24 cellular contexts compared by ENCODE assay signal in the genomic region with DNA sequence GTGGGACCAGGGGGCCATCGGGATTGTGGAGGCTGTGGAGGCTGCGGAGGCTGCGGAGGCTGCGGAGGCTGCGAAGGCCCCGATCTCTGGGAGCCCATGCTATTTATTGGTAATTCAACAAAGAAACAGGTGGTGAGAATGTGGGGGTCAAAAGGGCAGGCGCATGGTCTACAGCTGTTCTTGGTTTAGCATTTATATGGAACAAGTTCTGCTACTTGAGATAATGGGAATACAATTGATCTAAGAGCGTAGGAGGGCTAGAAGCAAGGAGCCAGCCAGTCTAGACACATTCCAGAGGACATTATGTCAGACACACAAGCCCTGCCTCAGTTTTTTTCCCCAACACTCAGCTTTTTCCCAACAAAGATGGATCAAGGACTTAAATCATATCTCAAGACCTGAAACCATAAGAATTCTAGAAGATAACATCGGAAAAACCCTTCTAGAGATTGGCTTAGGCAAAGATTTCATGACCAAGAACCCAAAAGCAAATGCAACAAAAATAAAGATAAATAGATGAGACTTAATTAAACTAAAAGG. TPM values are rescaled to one million over a fixed set of nuclear protein-coding genes. Genes with fewer than 3 reads are reported as not detected.
"Had no signal": no experiment of that assay in that cellular context is flagged by ENCODE, and none has a peak within 500 bp of the region (broad histone marks: within the 10 kb centered on the region; RNA-seq: fewer than 3 reads in every experiment).

No MANE protein-coding gene starts in this region.

- H3K27ac Mint-ChIP-seq: activated CD4-positive, alpha-beta memory T cell treated with anti-CD3 and anti-CD28 coated beads for 36 hours; natural killer cell; T-cell had no signal

- ATAC-seq: body of pancreas, heart right ventricle, left lobe of liver, lower lobe of right lung, natural killer cell, right cardiac atrium, T-cell had no signal

- H3K4me1 Mint-ChIP-seq: natural killer cell, T-cell had no signal

- H3K27ac ChIP-seq: body of pancreas, coronary artery, dorsolateral prefrontal cortex, heart right ventricle, lower lobe of right lung, tibial nerve, VCaP had no signal

- DNase-seq: activated CD4-positive, alpha-beta memory T cell treated with anti-CD3 and anti-CD28 coated beads for 36 hours; activated CD4-positive, alpha-beta T cell treated with anti-CD3 and anti-CD28 coated beads for 48 hours; activated CD8-positive, alpha-beta memory T cell treated with anti-CD3 and anti-CD28 coated beads, Interleukin-2, amount 50 U/mL, for 4 hours; activated gamma-delta T cell; activated naive CD4-positive, alpha-beta T cell treated with anti-CD3 and anti-CD28 coated beads, Interleukin-2, amount 50 U/mL, for 16 hours; activated T-cell treated with anti-CD3 and anti-CD28 coated beads, Interleukin-2, amount 50 U/mL, for 1 hour; body of pancreas; dorsolateral prefrontal cortex; effector memory CD4-positive, alpha-beta T cell; erythroblast; foreskin fibroblast; heart right ventricle; kidney glomerular epithelial cell; lower lobe of right lung; mesenchymal stem cell; natural killer cell; right cardiac atrium; stimulated activated CD4-positive, alpha-beta T cell treated with anti-CD3 and anti-CD28 coated beads, Interleukin-2, amount 100 ng/mL, for 48 hours; stimulated activated naive CD4-positive, alpha-beta T cell treated with Interleukin-2 at 50 U/mL for 16 hours; T-cell had no signal

- H3K9me3 Mint-ChIP-seq: activated CD4-positive, alpha-beta memory T cell treated with anti-CD3 and anti-CD28 coated beads for 36 hours had no signal

- H3K4me3 ChIP-seq: body of pancreas, coronary artery, dorsolateral prefrontal cortex, heart right ventricle, lower lobe of right lung, tibial nerve had no signal

- H3K9me3 ChIP-seq: body of pancreas, lower lobe of right lung, tibial nerve had no signal

- H3K36me3 Mint-ChIP-seq: activated CD4-positive, alpha-beta memory T cell treated with anti-CD3 and anti-CD28 coated beads for 36 hours; natural killer cell; T-cell had no signal

- H3K36me3 ChIP-seq: heart right ventricle, lower lobe of right lung, tibial nerve had no signal

- H3K4me3 Mint-ChIP-seq: activated CD4-positive, alpha-beta memory T cell treated with anti-CD3 and anti-CD28 coated beads for 36 hours; natural killer cell; T-cell had no signal

- H3K4me1 ChIP-seq: body of pancreas, heart right ventricle, lower lobe of right lung, tibial nerve had no signal

- H3K27me3 ChIP-seq: body of pancreas, dorsolateral prefrontal cortex, tibial nerve had no signal

RNA-seq across cellular contexts. Expression of gene C3orf80, which starts 20.1 kb away (rescaled TPM):
- total RNA-seq: activated CD4-positive, alpha-beta memory T cell treated with anti-CD3 and anti-CD28 coated beads for 36 hours; natural killer cell had no signal
